Comparison of ENCODE assay signal across 8 cellular contexts in genomic region chr11:94768602-94769511, GRCh38.
DNase-seq lines count a peak whose midpoint lies in the region; ATAC-seq and TF ChIP-seq lines count a peak whose summit lies in the region.

No MANE protein-coding gene starts in this region.

- peak overlapping the region; percentile 95 for H3K4me3 ChIP-seq in WI38 (ENCODE audit: low read depth, low read length)
- H3K4me3 ChIP-seq in foreskin fibroblast (ENCODE audit: low read depth in 1 of 2, low read length in 2 of 2), result peak overlapping the region; percentile 83 to 89

- DNase-seq in NCI-H146 (lab: John Stamatoyannopoulos, UW), result peak; percentile 30
- DNase-seq in NCI-H146 treated with DMSO at 0.1 percent for 48 hours (lab: John Stamatoyannopoulos, UW; ENCODE audit: unreplicated experiment), result no peak
- DNase-seq in foreskin fibroblast, result peak in 1 of 2 donors; percentile 74
- no peak for DNase-seq in cortex of kidney (lab: John Stamatoyannopoulos, UW)

- peak overlapping the region; percentile 90 to 96 (median 94) for H3K27ac Mint-ChIP-seq in nephron

- no peak overlapping the region for H3K4me3 Mint-ChIP-seq in nephron

- ATAC-seq in HG02852 (IDR thresholded peaks at IDR 0.05; ENCODE audit: unreplicated experiment) (peak; percentile 31), GM18861 (IDR thresholded peaks at IDR 0.05; ENCODE audit: unreplicated experiment) (no peak)

- H3K9me3 Mint-ChIP-seq in nephron, result no peaks in the 10 kb centered on the region

- TF ChIP-seq CTCF in WI38 (IDR thresholded peaks at IDR 0.05; ENCODE audit: low read depth, low read length) (no peak), foreskin fibroblast (IDR thresholded peaks at IDR 0.05; ENCODE audit: low read depth, low read length) (no peak), nephron (IDR thresholded peaks at IDR 0.05; ENCODE audit: unreplicated experiment in 3 of 3) (no peak)

- peaks cover 28% of the 10 kb centered on the region for H3K4me1 Mint-ChIP-seq in nephron

- peaks cover 3% of the 10 kb centered on the region for H3K36me3 Mint-ChIP-seq in nephron (ENCODE audit: low read depth)

- no peaks in the 10 kb centered on the region for H3K27me3 Mint-ChIP-seq in nephron (ENCODE audit: low read depth)
